21 cellular contexts compared by ENCODE assay signal in genomic region chr20:9166153-9166780, GRCh38.
A peak's percentile ranks its signal among the peaks of the same experiment; 100 is the strongest.
DNase-seq lines count a peak whose midpoint lies in the region; ATAC-seq, FAIRE-seq and TF ChIP-seq lines count a peak whose summit lies in the region.
"Had no signal": no experiment of that assay in that cellular context is flagged by ENCODE, and none has a peak within 500 bp of the region (broad histone marks: within the 10 kb centered on the region; RNA-seq: fewer than 3 reads in every experiment).

No MANE protein-coding gene starts in this region.

- peak overlapping the region; percentile 55 for H2AFZ ChIP-seq in K562 (ENCODE audit: low read depth, low read length)

- TF ChIP-seq CTCF in MCF 10A (IDR thresholded peaks at IDR 0.05; ENCODE audit: unreplicated experiment) (no peak), breast epithelium (IDR thresholded peaks at IDR 0.05) (no peak), K562 (IDR thresholded peaks at IDR 0.05 in 2 of 3, conservative IDR thresholded peaks at IDR 0.05 in 1 of 3; ENCODE audit: insufficient read depth in 2 of 3, low read depth in 1 of 3, low read length in 3 of 3) (no peak), transverse colon (IDR thresholded peaks at IDR 0.05) (no peak)

- no peaks in the 10 kb centered on the region for H3K9me1 ChIP-seq in K562 (ENCODE audit: control insufficient read depth, insufficient read depth, low read length)

- peak; percentile 30 for DNase-seq in MCF 10A (ENCODE audit: unreplicated experiment)
- no peak for DNase-seq in breast epithelium (ENCODE audit: low spot score in 2 of 2)
- no peak for DNase-seq in K562 (ENCODE audit: extremely low read depth in 1 of 4, low spot score in 3 of 4)
- DNase-seq in iPS-NIHi7 (ENCODE audit: extremely low spot score), result peak; percentile 21
- DNase-seq in transverse colon, result no peak
- no peak for DNase-seq in pons (ENCODE audit: low spot score)
- no peak for DNase-seq in GM12891 (ENCODE audit: insufficient read length, low spot score)
- no peak for DNase-seq in activated CD4-positive, alpha-beta T cell treated with anti-CD3 and anti-CD28 coated beads, Interleukin-2, amount 50 U/mL, for 1 hour
- DNase-seq: activated CD4-positive, alpha-beta memory T cell treated with anti-CD3 and anti-CD28 coated beads, Interleukin-2, amount 10 ng/mL, durations not matched to agents 7 days and 5 days; CD4-positive, alpha-beta memory T cell; DMS79 treated with DMSO at 0.1 percent for 48 hours; effector CD4-positive, alpha-beta T cell; naive B cell; NCI-H1417; NCI-H526; OCI-M1; psoas muscle; stimulated activated naive CD4-positive, alpha-beta T cell had no signal

- H3K4me3 Mint-ChIP-seq in MCF 10A (ENCODE audit: unreplicated experiment), result no peak overlapping the region
- H3K4me3 Mint-ChIP-seq: activated CD4-positive, alpha-beta memory T cell treated with anti-CD3 and anti-CD28 coated beads, Interleukin-2, amount 10 ng/mL, durations not matched to agents 7 days and 5 days; activated T-helper 1 cell treated with anti-CD3 and anti-CD28 coated beads, Interleukin-12 subunit alpha, Interleukin-12 subunit beta, Interleukin-2, Interleukin-4 antibody, amounts not matched to agents 30 ng/mL and 10 ng/mL and 1 ng/mL, durations not matched to agents 14 hours and 24 hours and 36 hours; CD4-positive, alpha-beta memory T cell; naive B cell had no signal

- ATAC-seq in K562, result no peak

- no peak overlapping the region for H3K4me2 ChIP-seq in K562 (ENCODE audit: insufficient read depth, low read length)
- H3K4me2 ChIP-seq: KMS-11 had no signal

- H3K4me1 Mint-ChIP-seq in MCF 10A (ENCODE audit: insufficient read depth, unreplicated experiment), result no peaks in the 10 kb centered on the region
- H3K4me1 Mint-ChIP-seq: activated CD4-positive, alpha-beta memory T cell treated with anti-CD3 and anti-CD28 coated beads, Interleukin-2, amount 10 ng/mL, durations not matched to agents 7 days and 5 days; CD4-positive, alpha-beta memory T cell; naive B cell had no signal

- POLR2A ChIA-PET in MCF 10A (lab: Yijun Ruan, JAX) (no interaction called here), K562 (lab: Yijun Ruan, JAX) (no interaction called here)

- H3K27me3 Mint-ChIP-seq in MCF 10A (ENCODE audit: insufficient read depth, unreplicated experiment), result no peaks in the 10 kb centered on the region
- H3K27me3 Mint-ChIP-seq: activated CD4-positive, alpha-beta memory T cell treated with anti-CD3 and anti-CD28 coated beads, Interleukin-2, amount 10 ng/mL, durations not matched to agents 7 days and 5 days; CD4-positive, alpha-beta memory T cell had no signal

- CTCF ChIA-PET in MCF 10A (lab: Yijun Ruan, JAX) (interaction anchor here (0.6 to 1.4 kb wide), 2 partner anchors 185 to 312 kb away, joined by 3 read pairs; no protein-coding TSS in a partner anchor), K562 (lab: Yijun Ruan, JAX; ENCODE audit: low intra/inter-chr PET ratio) (no interaction called here)

- no peak for TF ChIP-seq RAD21 in K562 (CRISPR knock-in tag; conservative IDR thresholded peaks at IDR 0.05 in 1 of 2, IDR thresholded peaks at IDR 0.05 in 1 of 2)

- H3K27ac ChIP-seq in breast epithelium (peak overlapping the region in 1 of 2 donors; percentile 6), K562 (ENCODE audit: extremely low read depth, low read depth, low read length) (no peak overlapping the region), transverse colon (peak overlapping the region in 3 of 4 donors; percentile 9 to 44 (median 16))
- H3K27ac ChIP-seq: KMS-11, psoas muscle had no signal

- BruUV-seq in MCF 10A (replicated peaks; lab: Mats Ljungman, UMichigan), result no TSS peak
- no TSS peak for BruUV-seq in K562 (replicated peaks; lab: Mats Ljungman, UMichigan)

- H3K79me2 ChIP-seq in K562 (ENCODE audit: control insufficient read depth, insufficient read depth, low read length), result no peaks in the 10 kb centered on the region

- in situ Hi-C loops in K562 (cut with MboI) (no loop called here), transverse colon (cut with MboI; ENCODE audit: low pct_ligation_motif_present in 1 of 4, low pct_unique_long_range_greater_than_20kb in 1 of 4, low sequenced_read_pairs in 3 of 4) (no loop called here)

- H3K36me3 ChIP-seq in breast epithelium (no peaks in the 10 kb centered on the region), K562 (ENCODE audit: control insufficient read depth, insufficient read depth, low read length) (no peaks in the 10 kb centered on the region), transverse colon (no peaks in the 10 kb centered on the region)

- TF ChIP-seq POLR2A in breast epithelium (IDR thresholded peaks at IDR 0.05) (no peak), K562 (conservative IDR thresholded peaks at IDR 0.05) (no peak), transverse colon (IDR thresholded peaks at IDR 0.05) (no peak), GM12891 (IDR thresholded peaks at IDR 0.05; ENCODE audit: low read depth, low read length) (no peak)

- H3K9me3 ChIP-seq in breast epithelium (no peaks in the 10 kb centered on the region), K562 (replicated peaks; ENCODE audit: control insufficient read depth, insufficient read depth, low read depth, low read length) (no peaks in the 10 kb centered on the region), transverse colon (no peaks in the 10 kb centered on the region)
- H3K9me3 ChIP-seq: psoas muscle had no signal

- intact Hi-C loops in MCF 10A (cut with micrococcal nuclease), result no loop called here
- intact Hi-C loops in breast epithelium (cut with DNase I; ENCODE audit: low total_unique reads), result no loop called here
- intact Hi-C loops in K562 (cut with micrococcal nuclease), result no loop called here
- intact Hi-C loops in transverse colon (cut with DNase I; ENCODE audit: low total_unique reads), result no loop called here

- 39% methylated on average over 10 of the region's 11 CpGs for WGBS in K562 (ENCODE audit: insufficient coverage, low coverage, missing lambda C conversion rate)
- 51 to 63% methylated on average over 3 to 11 of the region's 11 CpGs for WGBS in transverse colon (ENCODE audit: low coverage in 1 of 2), 2 donors

- no peak overlapping the region for H3K9ac ChIP-seq in K562 (ENCODE audit: insufficient read depth in 1 of 2, low read depth in 2 of 2, low read length in 2 of 2)
- H3K9ac ChIP-seq: KMS-11 had no signal

- TF ChIP-seq EP300 in K562 (IDR thresholded peaks at IDR 0.05; ENCODE audit: low read length) (no peak), transverse colon (IDR thresholded peaks at IDR 0.05; ENCODE audit: low read depth) (no peak)

- H3K4me3 ChIP-seq in breast epithelium (no peak overlapping the region), K562 (no peak overlapping the region), transverse colon (no peak overlapping the region)
- H3K4me3 ChIP-seq: psoas muscle had no signal

- no peaks in the 10 kb centered on the region for H3K27me3 ChIP-seq in breast epithelium
- H3K27me3 ChIP-seq in K562 (ENCODE audit: control insufficient read depth in 2 of 2, insufficient read depth in 2 of 2, low read length in 2 of 2), result no peaks in the 10 kb centered on the region
- no peaks in the 10 kb centered on the region for H3K27me3 ChIP-seq in transverse colon

- H4K20me1 ChIP-seq in K562 (replicated peaks; ENCODE audit: control insufficient read depth, insufficient read depth, low read length), result no peaks in the 10 kb centered on the region

- H3K27ac Mint-ChIP-seq in MCF 10A (ENCODE audit: low read depth, unreplicated experiment), result peak overlapping the region; percentile 49
- H3K27ac Mint-ChIP-seq: activated CD4-positive, alpha-beta memory T cell treated with anti-CD3 and anti-CD28 coated beads, Interleukin-2, amount 10 ng/mL, durations not matched to agents 7 days and 5 days; activated T-helper 1 cell treated with anti-CD3 and anti-CD28 coated beads, Interleukin-12 subunit alpha, Interleukin-12 subunit beta, Interleukin-2, Interleukin-4 antibody, amounts not matched to agents 30 ng/mL and 10 ng/mL and 1 ng/mL, durations not matched to agents 14 hours and 24 hours and 36 hours; CD4-positive, alpha-beta memory T cell; naive B cell had no signal

- FAIRE-seq in K562 (lab: Jason Lieb, UNC) (no peak), GM12891 (lab: Jason Lieb, UNC) (no peak)
- FAIRE-seq: urothelium cell line had no signal

- H3K9me3 Mint-ChIP-seq in MCF 10A (ENCODE audit: unreplicated experiment), result no peaks in the 10 kb centered on the region
- H3K9me3 Mint-ChIP-seq: activated CD4-positive, alpha-beta memory T cell treated with anti-CD3 and anti-CD28 coated beads, Interleukin-2, amount 10 ng/mL, durations not matched to agents 7 days and 5 days; activated T-helper 1 cell treated with anti-CD3 and anti-CD28 coated beads, Interleukin-12 subunit alpha, Interleukin-12 subunit beta, Interleukin-2, Interleukin-4 antibody, amounts not matched to agents 30 ng/mL and 10 ng/mL and 1 ng/mL, durations not matched to agents 14 hours and 24 hours and 36 hours; naive B cell had no signal

- H3K36me3 Mint-ChIP-seq in MCF 10A (ENCODE audit: insufficient read depth, unreplicated experiment), result no peaks in the 10 kb centered on the region
- H3K36me3 Mint-ChIP-seq: CD4-positive, alpha-beta memory T cell; naive B cell had no signal

- H3K4me1 ChIP-seq in breast epithelium (no peaks in the 10 kb centered on the region), K562 (replicated peaks in 1 of 2; ENCODE audit: control insufficient read depth in 2 of 2, insufficient read depth in 2 of 2, low read length in 2 of 2) (no peaks in the 10 kb centered on the region), transverse colon (peaks cover 0 to 14% (median 8%) of the 10 kb centered on the region in 4 donors)

TF ChIP-seq in K562, 482 proteins besides CTCF, POLR2A, EP300 and RAD21 (continues in another document):
- no peak for TF ChIP-seq RBM15 (IDR thresholded peaks at IDR 0.05; ENCODE audit: insufficient read depth, low read length)

TF ChIP-seq in GM12891, 5 proteins besides CTCF, POLR2A, EP300 and RAD21:
- TF ChIP-seq POU2F2 (IDR thresholded peaks at IDR 0.05; ENCODE audit: low read depth, low read length), result no peak
- TF ChIP-seq POLR2AphosphoS5 (IDR thresholded peaks at IDR 0.05; ENCODE audit: low read depth, low read length), result no peak
- TF ChIP-seq TAF1 (IDR thresholded peaks at IDR 0.05; ENCODE audit: low read depth, low read length), result no peak
- TF ChIP-seq SPI1 (IDR thresholded peaks at IDR 0.05; ENCODE audit: low read depth, low read length), result no peak
- no peak for TF ChIP-seq PAX5 (IDR thresholded peaks at IDR 0.05; ENCODE audit: insufficient read depth, low read length, severe bottlenecking)

Comparison
In these comparisons a context has a peak if more than half of its experiments do, and no peak if none do; other contexts are left out.
1. DNase-seq: peak in MCF 10A (single experiment) and iPS-NIHi7 (single experiment); none in breast epithelium (0 of 2), K562 (0 of 4), transverse colon (single experiment), pons (single experiment), GM12891 (single experiment) and activated CD4-positive, alpha-beta T cell treated with anti-CD3 and anti-CD28 coated beads, Interleukin-2, amount 50 U/mL, for 1 hour (single experiment).